ENCODE assay signal across 8 cellular contexts in the genomic region with DNA sequence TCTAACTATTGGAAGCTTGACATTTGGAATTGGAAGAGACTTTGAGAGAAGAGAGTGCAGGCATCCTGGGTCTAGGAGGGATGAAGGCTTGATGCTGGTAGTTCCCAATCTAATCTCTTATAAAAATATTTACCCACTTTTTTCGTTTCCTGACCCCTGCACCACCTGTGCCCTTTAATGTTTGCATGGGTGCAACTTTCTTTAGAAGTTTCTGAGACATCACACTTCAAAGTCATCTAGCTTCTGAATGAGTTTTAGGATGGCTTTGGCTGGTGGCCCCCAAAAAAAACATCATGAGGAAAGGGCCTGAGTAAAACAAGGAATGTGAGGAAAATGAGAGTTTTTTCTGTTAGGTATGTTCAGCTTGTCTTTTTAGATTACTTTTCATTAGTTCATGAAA. TPM values are rescaled to one million over a fixed set of nuclear protein-coding genes. Genes with fewer than 3 reads are reported as not detected.
DNase-seq lines count a peak whose midpoint lies in the region; ATAC-seq lines count a peak whose summit lies in the region.

No MANE protein-coding gene starts in this region.

- no peaks in the 10 kb centered on the region for H3K27me3 Mint-ChIP-seq in T-helper 1 cell treated with Interleukin-12 subunit alpha and Interleukin-12 subunit beta and Interleukin-4 antibody, amounts not matched to agents 30 μg/mL and 1 μg/mL, for 36 hours (ENCODE audit: low read depth)
- peaks cover 2 to 6% (median 6%) of the 10 kb centered on the region in 3 donors for H3K27me3 Mint-ChIP-seq in immature natural killer cell (ENCODE audit: low read depth in 3 of 3)
- no peaks in the 10 kb centered on the region for H3K27me3 Mint-ChIP-seq in stimulated activated naive CD8-positive, alpha-beta T cell treated with anti-CD3 and anti-CD28 coated beads, Interleukin-15, amount 100 ng/mL, for 72 hours

- H3K9me3 Mint-ChIP-seq in T-helper 1 cell treated with Interleukin-12 subunit alpha and Interleukin-12 subunit beta and Interleukin-4 antibody, amounts not matched to agents 30 μg/mL and 1 μg/mL, for 36 hours: no peaks in the 10 kb centered on the region
- H3K9me3 Mint-ChIP-seq in activated naive CD4-positive, alpha-beta T cell treated with anti-CD3 and anti-CD28 coated beads, Interleukin-2, amount 50 U/mL, for 72 hours: no peaks in the 10 kb centered on the region
- no peaks in the 10 kb centered on the region for H3K9me3 Mint-ChIP-seq in immature natural killer cell
- no peaks in the 10 kb centered on the region for H3K9me3 Mint-ChIP-seq in stimulated activated naive CD8-positive, alpha-beta T cell treated with anti-CD3 and anti-CD28 coated beads, Interleukin-15, amount 100 ng/mL, for 72 hours

- peaks cover 30% of the 10 kb centered on the region for H3K36me3 Mint-ChIP-seq in T-helper 1 cell treated with Interleukin-12 subunit alpha and Interleukin-12 subunit beta and Interleukin-4 antibody, amounts not matched to agents 30 μg/mL and 1 μg/mL, for 36 hours (ENCODE audit: low read depth)
- peaks cover 22 to 41% of the 10 kb centered on the region in 2 donors for H3K36me3 Mint-ChIP-seq in activated naive CD4-positive, alpha-beta T cell treated with anti-CD3 and anti-CD28 coated beads, Interleukin-2, amount 50 U/mL, for 72 hours
- peaks cover 5 to 14% (median 6%) of the 10 kb centered on the region in 3 donors for H3K36me3 Mint-ChIP-seq in immature natural killer cell

- peak overlapping the region; percentile 90 for H3K27ac Mint-ChIP-seq in T-helper 1 cell treated with Interleukin-12 subunit alpha and Interleukin-12 subunit beta and Interleukin-4 antibody, amounts not matched to agents 30 μg/mL and 1 μg/mL, for 36 hours
- peak overlapping the region; percentile 95 to 99 for H3K27ac Mint-ChIP-seq in activated naive CD4-positive, alpha-beta T cell treated with anti-CD3 and anti-CD28 coated beads, Interleukin-2, amount 50 U/mL, for 72 hours
- H3K27ac Mint-ChIP-seq in immature natural killer cell: peak overlapping the region; percentile 91 to 98 (median 94)
- peak overlapping the region; percentile 66 to 96 for H3K27ac Mint-ChIP-seq in stimulated activated naive CD8-positive, alpha-beta T cell treated with anti-CD3 and anti-CD28 coated beads, Interleukin-15, amount 100 ng/mL, for 72 hours

- peaks cover 28% of the 10 kb centered on the region for H3K4me1 Mint-ChIP-seq in T-helper 1 cell treated with Interleukin-12 subunit alpha and Interleukin-12 subunit beta and Interleukin-4 antibody, amounts not matched to agents 30 μg/mL and 1 μg/mL, for 36 hours (ENCODE audit: low read depth)
- peaks cover 16 to 31% of the 10 kb centered on the region in 2 donors for H3K4me1 Mint-ChIP-seq in immature natural killer cell
- peaks cover 28% of the 10 kb centered on the region for H3K4me1 Mint-ChIP-seq in stimulated activated naive CD8-positive, alpha-beta T cell treated with anti-CD3 and anti-CD28 coated beads, Interleukin-15, amount 100 ng/mL, for 72 hours

- DNase-seq in T-helper 1 cell: no peak
- DNase-seq in activated naive CD4-positive, alpha-beta T cell treated with anti-CD3 and anti-CD28 coated beads, Interleukin-2, amount 50 U/mL, for 72 hours (ENCODE audit: low spot score in 2 of 2): no peak
- DNase-seq in immature natural killer cell: no peak
- no peak for DNase-seq in stimulated activated naive CD8-positive, alpha-beta T cell treated with anti-CD3 and anti-CD28 coated beads, Interleukin-15, amount 100 ng/mL, for 72 hours
- no peak for DNase-seq in NCI-H446 (lab: John Stamatoyannopoulos, UW)
- no peak for DNase-seq in NCI-H2171 treated with DMSO at 0.1 percent for 48 hours (lab: John Stamatoyannopoulos, UW)
- no peak for DNase-seq in NOMO-1 treated with dmso at 0.1 percent for 144 hours (lab: John Stamatoyannopoulos, UW; ENCODE audit: unreplicated experiment)

- H3K4me3 Mint-ChIP-seq in T-helper 1 cell treated with Interleukin-12 subunit alpha and Interleukin-12 subunit beta and Interleukin-4 antibody, amounts not matched to agents 30 μg/mL and 1 μg/mL, for 36 hours: peak overlapping the region; percentile 96
- peak overlapping the region; percentile 96 to 100 (median 98) for H3K4me3 Mint-ChIP-seq in immature natural killer cell
- H3K4me3 Mint-ChIP-seq in stimulated activated naive CD8-positive, alpha-beta T cell treated with anti-CD3 and anti-CD28 coated beads, Interleukin-15, amount 100 ng/mL, for 72 hours: peak overlapping the region; percentile 89 to 97

- ATAC-seq in activated naive CD4-positive, alpha-beta T cell treated with anti-CD3 and anti-CD28 coated beads, Interleukin-2, amount 50 U/mL, for 72 hours: no peak
- no peak for ATAC-seq in stimulated activated naive CD8-positive, alpha-beta T cell treated with anti-CD3 and anti-CD28 coated beads, Interleukin-15, amount 100 ng/mL, for 72 hours

RNA-seq across cellular contexts. Expression of a gene that starts 1.1 kb away (rescaled TPM):
- total RNA-seq in activated naive CD4-positive, alpha-beta T cell treated with anti-CD3 and anti-CD28 coated beads, Interleukin-2, amount 50 U/mL, for 72 hours: 10 to 100 TPM; 65.9 to 79.3 TPM
- polyA plus RNA-seq in immature natural killer cell: 10 to 100 TPM; 10.5 to 20.7 (median 12.8) TPM
